In the genomic region with DNA sequence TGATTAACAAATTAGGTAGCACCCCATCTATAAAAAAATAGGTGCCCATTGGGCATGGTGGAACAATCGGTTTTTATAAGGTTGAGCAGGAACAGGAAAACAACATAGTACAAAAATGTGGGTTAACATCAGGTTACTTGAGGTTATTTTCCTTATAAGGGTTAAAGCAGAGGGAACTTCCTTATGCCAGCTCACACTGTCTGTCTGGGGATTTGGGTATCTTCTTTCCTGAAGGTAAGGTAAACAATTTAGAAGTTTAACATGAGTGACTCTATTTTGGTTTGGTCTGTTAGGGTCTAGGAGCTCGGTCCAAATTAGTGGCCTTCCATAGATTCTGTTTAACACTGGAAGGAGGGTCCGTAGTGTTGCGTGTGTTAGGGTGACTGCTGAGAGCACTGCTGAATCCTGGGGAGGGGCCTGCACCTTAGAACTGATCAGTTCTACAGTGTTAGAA, we compare ENCODE assay signal across 8 cellular contexts. TPM values are rescaled to one million over a fixed set of nuclear protein-coding genes. Genes with fewer than 3 reads are reported as not detected.
DNase-seq lines count a peak whose midpoint lies in the region; ATAC-seq and TF ChIP-seq lines count a peak whose summit lies in the region.

No MANE protein-coding gene starts in this region.

- H2AFZ ChIP-seq in Karpas-422 (ENCODE audit: low read length) = no peak overlapping the region
- no peak overlapping the region for H2AFZ ChIP-seq in parathyroid adenoma
- H2AFZ ChIP-seq in GM23338 = no peak overlapping the region

- peaks cover 70% of the 10 kb centered on the region for H3K79me2 ChIP-seq in Karpas-422 (ENCODE audit: low read length)
- peaks cover 63% of the 10 kb centered on the region for H3K79me2 ChIP-seq in parathyroid adenoma
- H3K79me2 ChIP-seq in GM23338 (replicated peaks; ENCODE audit: insufficient read depth) = peaks cover 87% of the 10 kb centered on the region

- peaks cover 69% of the 10 kb centered on the region for H3K4me1 Mint-ChIP-seq in GM23338

- H3K4me3 Mint-ChIP-seq in GM23338 = no peak overlapping the region

- no peak for ATAC-seq in GM18520 (IDR thresholded peaks at IDR 0.05; ENCODE audit: unreplicated experiment)
- no peak for ATAC-seq in GM23338

- H3K27me3 ChIP-seq in Karpas-422 (ENCODE audit: low read length) (no peaks in the 10 kb centered on the region), colonic mucosa (no peaks in the 10 kb centered on the region), parathyroid adenoma (ENCODE audit: control insufficient read depth, insufficient read depth, low read length) (no peaks in the 10 kb centered on the region), GM23338 (ENCODE audit: insufficient read depth) (no peaks in the 10 kb centered on the region)

- H4K20me1 ChIP-seq in Karpas-422 (ENCODE audit: insufficient read depth, low read depth, low read length) (no peaks in the 10 kb centered on the region), GM23338 (replicated peaks; ENCODE audit: insufficient read depth) (peaks cover 32% of the 10 kb centered on the region)

- TF ChIP-seq CTCF in colonic mucosa (IDR thresholded peaks at IDR 0.05) (no peak), parathyroid adenoma (IDR thresholded peaks at IDR 0.05) (no peak), GM23338 (conservative IDR thresholded peaks at IDR 0.05; ENCODE audit: low read depth in 2 of 2) (no peak)

- no peak overlapping the region for H3K4me3 ChIP-seq in Karpas-422 (ENCODE audit: low read length)
- H3K4me3 ChIP-seq in colonic mucosa = no peak overlapping the region
- H3K4me3 ChIP-seq in parathyroid adenoma (ENCODE audit: low read depth, low read length) = no peak overlapping the region
- H3K4me3 ChIP-seq in GM23338 = no peak overlapping the region

- no peaks in the 10 kb centered on the region for H3K9me2 ChIP-seq in Karpas-422 (replicated peaks; ENCODE audit: insufficient read depth, low read length)
- no peaks in the 10 kb centered on the region for H3K9me2 ChIP-seq in GM23338 (ENCODE audit: insufficient read depth)

- H3K36me3 ChIP-seq in Karpas-422 (ENCODE audit: insufficient read depth, low read length) = peaks cover 3% of the 10 kb centered on the region; the same call in 1 of the 2 replicates
- no peaks in the 10 kb centered on the region for H3K36me3 ChIP-seq in colonic mucosa
- no peaks in the 10 kb centered on the region for H3K36me3 ChIP-seq in parathyroid adenoma (ENCODE audit: control insufficient read depth, insufficient read depth, low read length)
- H3K36me3 ChIP-seq in GM23338 (ENCODE audit: insufficient read depth) = no peaks in the 10 kb centered on the region

- H3K9ac ChIP-seq in Karpas-422 (ENCODE audit: low read length) (no peak overlapping the region), colonic mucosa (ENCODE audit: low read depth in 2 of 2, low read length in 2 of 2) (peak overlapping the region in 1 of 2 donors; percentile 54), parathyroid adenoma (no peak overlapping the region)

- H3F3A ChIP-seq in GM23338 (replicated peaks; ENCODE audit: low read depth) = no peaks in the 10 kb centered on the region; the same call in 1 of the 2 replicates

- intact Hi-C loops in colonic mucosa (cut with DNase I) = loop anchor here (5.0 kb wide), 1 partner anchor 117 kb away; no protein-coding TSS in a partner anchor

- H3K36me3 Mint-ChIP-seq in GM23338 (ENCODE audit: low read depth) = peaks cover 31% of the 10 kb centered on the region; the same call in 2 of the 3 replicates

- H3K27ac ChIP-seq in Karpas-422 (ENCODE audit: low read length) (peak overlapping the region; percentile 68), colonic mucosa (peak overlapping the region; percentile 76), parathyroid adenoma (peak overlapping the region; percentile 71), GM23338 (ENCODE audit: low read depth) (no peak overlapping the region; the same call in 1 of the 2 replicates)

- H3K4me1 ChIP-seq in Karpas-422 (ENCODE audit: low read length) (peaks cover 34% of the 10 kb centered on the region), colonic mucosa (peaks cover 30% of the 10 kb centered on the region), parathyroid adenoma (peaks cover 31% of the 10 kb centered on the region), GM23338 (ENCODE audit: insufficient read depth) (peaks cover 22% of the 10 kb centered on the region)

- DNase-seq in DMS 273 (lab: John Stamatoyannopoulos, UW; ENCODE audit: unreplicated experiment) = peak; percentile 22
- DNase-seq in DMS 273 treated with DMSO at 0.1 percent for 48 hours (lab: John Stamatoyannopoulos, UW) = no peak
- DNase-seq in Karpas-422 = no peak
- no peak for DNase-seq in colonic mucosa
- no peak for DNase-seq in NCI-H510A treated with DMSO at 0.1 percent for 48 hours (lab: John Stamatoyannopoulos, UW)
- DNase-seq in GM23338 (ENCODE audit: low spot score) = no peak

- H3K27ac Mint-ChIP-seq in GM23338 = no peak overlapping the region

- no peaks in the 10 kb centered on the region for H3K9me3 Mint-ChIP-seq in GM23338

- H3K4me2 ChIP-seq in Karpas-422 (ENCODE audit: low read depth, low read length, poor library complexity, severe bottlenecking) = no peak overlapping the region
- peak overlapping the region; percentile 36 for H3K4me2 ChIP-seq in parathyroid adenoma (ENCODE audit: low read length)
- H3K4me2 ChIP-seq in GM23338 = no peak overlapping the region

- peaks cover 19% of the 10 kb centered on the region for H3K27me3 Mint-ChIP-seq in GM23338 (ENCODE audit: insufficient read depth, low read depth, poor library complexity)

- no peaks in the 10 kb centered on the region for H3K9me3 ChIP-seq in Karpas-422 (ENCODE audit: low read length)
- H3K9me3 ChIP-seq in colonic mucosa = no peaks in the 10 kb centered on the region
- no peaks in the 10 kb centered on the region for H3K9me3 ChIP-seq in parathyroid adenoma (ENCODE audit: control insufficient read depth, low read length)

TF ChIP-seq in GM23338, 12 proteins besides CTCF, POLR2A, EP300 and RAD21 (continues in another document):
- TF ChIP-seq JUNB (IDR thresholded peaks at IDR 0.05; ENCODE audit: unreplicated experiment) (no peak), ZNF114 (CRISPR knock-in tag; IDR thresholded peaks at IDR 0.05) (no peak), EZH2 (IDR thresholded peaks at IDR 0.05; ENCODE audit: low read depth, unreplicated experiment) (no peak), STAT1 (IDR thresholded peaks at IDR 0.05; ENCODE audit: unreplicated experiment) (no peak), REST (IDR thresholded peaks at IDR 0.05; ENCODE audit: unreplicated experiment) (no peak), ZNF331 (CRISPR knock-in tag; IDR thresholded peaks at IDR 0.05; ENCODE audit: low read depth) (no peak), POLR2AphosphoS5 (IDR thresholded peaks at IDR 0.05; ENCODE audit: low read depth) (no peak)

RNA-seq across cellular contexts. Expression of gene CHD2, which starts 14.7 kb away (rescaled TPM):
- total RNA-seq in Karpas-422 (2014; rRNA removed; shearing (Covaris generic); ENCODE audit: low replicate concordance) = 22.1 and 37.3 TPM in 2 replicates
- 100 to 1,000 TPM in 1 of 2 donors, 10 to 100 TPM in 1; 87.5 to 121 TPM for total RNA-seq in colonic mucosa
- total RNA-seq in GM23338 (2014; rRNA removed; shearing (Covaris generic)) = 108 and 119 TPM in 2 replicates
- 112 and 130 TPM in 2 replicates for polyA plus RNA-seq in GM23338 (2016; fragmentation: Nextera tagmentation; extraction: Ambion mirVana)
